ENCODE assay signal across 8 cellular contexts in genomic region chr19:1490311-1491113, GRCh38. TPM values are rescaled to one million over a fixed set of nuclear protein-coding genes. Genes with fewer than 3 reads are reported as not detected.
DNase-seq lines count a peak whose midpoint lies in the region; ATAC-seq, FAIRE-seq and TF ChIP-seq lines count a peak whose summit lies in the region.

TSS of gene PCSK4 (minus strand) at chr19:1490350. CDS start at chr19:1490346, 4 bp downstream.

- H3K4me3 ChIP-seq in DND-41 (ENCODE audit: low read depth in 1 of 2, low read length in 2 of 2) (peak within 1 kb of the TSS; percentile 43 to 61; a peak in 3 of 4 replicates), Loucy (ENCODE audit: low read length, poor library complexity, severe bottlenecking) (peak within 1 kb of the TSS; percentile 82), fibroblast of the aortic adventitia (ENCODE audit: low read depth, low read length) (peak within 1 kb of the TSS; percentile 74)

- no peaks in the 10 kb centered on the region for H3F3A ChIP-seq in Loucy (ENCODE audit: low read depth)

- H3K4me1 Mint-ChIP-seq in natural killer cell treated with Interleukin-12 subunit alpha and Interleukin-12 subunit beta and Interleukin-15 and Interleukin-18, amount 100 ng/mL, for 72 hours (ENCODE audit: low read depth in 2 of 2): peaks cover 9 to 16% of the 10 kb centered on the region in 2 donors

- H3K27ac ChIP-seq in DND-41 (ENCODE audit: low read length): peak within 1 kb of the TSS; percentile 77

- H3K27me3 ChIP-seq in DND-41 (ENCODE audit: insufficient read depth, low read length, poor library complexity) (no peaks in the 10 kb centered on the region), Loucy (ENCODE audit: insufficient read depth, low read length, poor library complexity, severe bottlenecking) (no peaks in the 10 kb centered on the region)

- peak within 1 kb of the TSS; percentile 85 for H3K4me2 ChIP-seq in DND-41 (ENCODE audit: insufficient read depth, low read length)
- H3K4me2 ChIP-seq in Loucy (ENCODE audit: low read depth, low read length, poor library complexity, severe bottlenecking): peak within 1 kb of the TSS; percentile 94

- peak within 1 kb of the TSS; percentile 78 for H2AFZ ChIP-seq in DND-41 (ENCODE audit: low read depth, low read length)
- peak within 1 kb of the TSS; percentile 95 for H2AFZ ChIP-seq in Loucy (ENCODE audit: low read length)

- H3K79me2 ChIP-seq in DND-41 (ENCODE audit: insufficient read depth, low read length): no peaks in the 10 kb centered on the region
- no peaks in the 10 kb centered on the region for H3K79me2 ChIP-seq in Loucy (ENCODE audit: insufficient read depth, low read length)

- H3K9me3 ChIP-seq in DND-41 (ENCODE audit: insufficient read depth, low read length, severe bottlenecking) (no peaks in the 10 kb centered on the region), Loucy (ENCODE audit: insufficient read depth, low read depth, low read length) (no peaks in the 10 kb centered on the region)

- TF ChIP-seq POLR2A in H54 (IDR thresholded peaks at IDR 0.05; ENCODE audit: low read depth, low read length) (peak; percentile 32; the same call in 1 of the 2 replicates), Raji (IDR thresholded peaks at IDR 0.05; ENCODE audit: insufficient read depth, low read depth, low read length) (peak; percentile 49)

- H3K4me3 Mint-ChIP-seq in natural killer cell treated with Interleukin-12 subunit alpha and Interleukin-12 subunit beta and Interleukin-15 and Interleukin-18, amount 100 ng/mL, for 72 hours: peak within 1 kb of the TSS; percentile 86

- no peak for TF ChIP-seq CTCF in DND-41 (IDR thresholded peaks at IDR 0.05; ENCODE audit: borderline replicate concordance, extremely low read depth, low read length, poor library complexity, severe bottlenecking)
- TF ChIP-seq CTCF in Loucy (conservative IDR thresholded peaks at IDR 0.05; ENCODE audit: low read length): no peak
- no peak for TF ChIP-seq CTCF in fibroblast of the aortic adventitia (IDR thresholded peaks at IDR 0.05; ENCODE audit: insufficient read depth, low read length)

- H3K36me3 Mint-ChIP-seq in natural killer cell treated with Interleukin-12 subunit alpha and Interleukin-12 subunit beta and Interleukin-15 and Interleukin-18, amount 100 ng/mL, for 72 hours: no peaks in the 10 kb centered on the region

- FAIRE-seq in H54 (lab: Jason Lieb, UNC): peak; percentile 84

- peak; percentile 99 for DNase-seq in DND-41
- peak; percentile 97 for DNase-seq in H54 (ENCODE audit: insufficient read length, low spot score)
- DNase-seq in activated effector memory CD4-positive, alpha-beta T cell treated with anti-CD3 and anti-CD28 coated beads, Interleukin-2, amount 50 U/mL, for 16 hours: peak; percentile 98
- peak; percentile 99 for DNase-seq in fibroblast of the aortic adventitia (ENCODE audit: low read depth)
- peak; percentile 97 for DNase-seq in natural killer cell treated with Interleukin-12 subunit alpha and Interleukin-12 subunit beta and Interleukin-15 and Interleukin-18, amount 100 ng/mL, for 72 hours (ENCODE audit: low spot score)
- peak; percentile 95 for DNase-seq in stimulated activated naive CD4-positive, alpha-beta T cell treated with Interleukin-2 at 50 U/mL for 16 hours (lab: John Stamatoyannopoulos, UW)

- no peaks in the 10 kb centered on the region for H3K9me3 Mint-ChIP-seq in natural killer cell treated with Interleukin-12 subunit alpha and Interleukin-12 subunit beta and Interleukin-15 and Interleukin-18, amount 100 ng/mL, for 72 hours

- peak within 1 kb of the TSS; percentile 64 to 75 for H3K27ac Mint-ChIP-seq in natural killer cell treated with Interleukin-12 subunit alpha and Interleukin-12 subunit beta and Interleukin-15 and Interleukin-18, amount 100 ng/mL, for 72 hours

- peak; percentile 88 for ATAC-seq in DND-41 (ENCODE audit: insufficient read depth, low read depth)
- ATAC-seq in natural killer cell treated with Interleukin-12 subunit alpha and Interleukin-12 subunit beta and Interleukin-15 and Interleukin-18, amount 100 ng/mL, for 72 hours: peak; percentile 93 to 94

- H3K36me3 ChIP-seq in DND-41 (ENCODE audit: insufficient read depth, low read length) (no peaks in the 10 kb centered on the region), Loucy (ENCODE audit: insufficient read depth, low read length) (no peaks in the 10 kb centered on the region)

- no peaks in the 10 kb centered on the region for H3K9me2 ChIP-seq in Loucy (replicated peaks; ENCODE audit: low read depth, low read length)

- H3K27me3 Mint-ChIP-seq in natural killer cell treated with Interleukin-12 subunit alpha and Interleukin-12 subunit beta and Interleukin-15 and Interleukin-18, amount 100 ng/mL, for 72 hours: no peaks in the 10 kb centered on the region

- H4K20me1 ChIP-seq in DND-41 (ENCODE audit: insufficient read depth, low read length) (no peaks in the 10 kb centered on the region), Loucy (ENCODE audit: insufficient read depth, low read length, poor library complexity, severe bottlenecking) (no peaks in the 10 kb centered on the region)

- H3K4me1 ChIP-seq in DND-41 (ENCODE audit: insufficient read depth, low read length) (peaks cover 29% of the 10 kb centered on the region), Loucy (ENCODE audit: insufficient read depth, low read length, poor library complexity, severe bottlenecking) (peaks cover 3% of the 10 kb centered on the region)

- peak within 1 kb of the TSS; percentile 71 for H3K9ac ChIP-seq in DND-41 (ENCODE audit: low read depth, low read length)
- peak within 1 kb of the TSS; percentile 87 for H3K9ac ChIP-seq in Loucy (ENCODE audit: low read depth, low read length, poor library complexity, severe bottlenecking)

RNA-seq across cellular contexts. Expression of gene PCSK4, which starts in this region (rescaled TPM):
- 0.25 and 2.2 TPM in 2 replicates for total RNA-seq in fibroblast of the aortic adventitia (ENCODE audit: low replicate concordance)
- 1 to 10 TPM; 1.2 to 2.3 TPM for total RNA-seq in natural killer cell treated with Interleukin-12 subunit alpha and Interleukin-12 subunit beta and Interleukin-15 and Interleukin-18, amount 100 ng/mL, for 72 hours

Comparison
In these comparisons a context has a peak if more than half of its experiments do, and no peak if none do; other contexts are left out.
1. Peak in every context shown above with its lines: DNase-seq, ATAC-seq, H3K4me3 ChIP-seq and H3K27ac ChIP-seq.